In genomic region chr2:217610411-217610814, GRCh38 we compare ENCODE assay signal across 8 cellular contexts.
DNase-seq lines count a peak whose midpoint lies in the region; ATAC-seq, FAIRE-seq and TF ChIP-seq lines count a peak whose summit lies in the region.

No MANE protein-coding gene starts in this region.

- POLR2A ChIA-PET in T-cell (lab: Charles Lee), result no interaction called here

- no peaks in the 10 kb centered on the region for H3K9me3 Mint-ChIP-seq in T-cell

- H3K9me3 ChIP-seq in esophagus muscularis mucosa, result no peaks in the 10 kb centered on the region

- H3K27me3 Mint-ChIP-seq in T-cell, result peaks cover 0 to 2% of the 10 kb centered on the region in 2 donors

- peak; percentile 94 for FAIRE-seq in bronchial epithelial cell (lab: Jason Lieb, UNC)

- H3K27me3 ChIP-seq in bronchial epithelial cell (ENCODE audit: control insufficient read depth, insufficient read depth, low read length) (peaks cover 5% of the 10 kb centered on the region), esophagus muscularis mucosa (no peaks in the 10 kb centered on the region)

- no peak overlapping the region for H3K27ac ChIP-seq in esophagus muscularis mucosa (replicated peaks in 1 of 4)

- TF ChIP-seq EP300 in esophagus muscularis mucosa (IDR thresholded peaks at IDR 0.05), result no peak

- 67% methylated on average over 6 of the region's 6 CpGs for WGBS in esophagus muscularis mucosa

- H3K4me3 Mint-ChIP-seq in T-cell, result peak overlapping the region; percentile 0 to 55 (median 11)

- no peak for TF ChIP-seq CTCF in bronchial epithelial cell (IDR thresholded peaks at IDR 0.05; ENCODE audit: insufficient read depth, low read length, severe bottlenecking)
- no peak for TF ChIP-seq CTCF in esophagus muscularis mucosa (IDR thresholded peaks at IDR 0.05)

- H3K4me3 ChIP-seq in bronchial epithelial cell (ENCODE audit: low read depth, low read length) (no peak overlapping the region), esophagus muscularis mucosa (no peak overlapping the region)

- H3K36me3 Mint-ChIP-seq in T-cell, result no peaks in the 10 kb centered on the region

- TF ChIP-seq POLR2A in esophagus muscularis mucosa (IDR thresholded peaks at IDR 0.05; ENCODE audit: low read depth), result no peak

- peaks cover 52 to 57% (median 53%) of the 10 kb centered on the region in 3 donors for H3K4me1 Mint-ChIP-seq in T-cell

- peak overlapping the region; percentile 90 to 97 for H3K27ac Mint-ChIP-seq in T-cell

- ATAC-seq in GM21825 (IDR thresholded peaks at IDR 0.05; ENCODE audit: unreplicated experiment) (peak; percentile 50), T-cell (replicated peaks in 1 of 4) (peak; percentile 77 to 89 (median 88)), GM21367 (IDR thresholded peaks at IDR 0.05; ENCODE audit: unreplicated experiment) (no peak)

- H3K4me1 ChIP-seq in esophagus muscularis mucosa, result peaks cover 0 to 6% (median under 1%) of the 10 kb centered on the region in 4 donors

- DNase-seq in T-cell (peak in 32 of 34 experiments; percentile 3 to 54 (median 28)), bronchial epithelial cell (ENCODE audit: low read depth) (peak; percentile 25), esophagus muscularis mucosa (ENCODE audit: extremely low spot score) (no peak), retina (no peak), Ammon's horn (ENCODE audit: low spot score) (no peak)
- DNase-seq in stimulated activated CD8-positive, alpha-beta memory T cell treated with anti-CD3 and anti-CD28 coated beads, Interleukin-7, amount 100 ng/mL, for 24 hours (ENCODE audit: low read depth), result peak; percentile 7

- CTCF ChIA-PET in T-cell (lab: Charles Lee), result interaction anchor here in 1 of 2 donors (0.6 kb wide), 1 partner anchor 40 kb away, joined by 3 read pairs; no protein-coding TSS in a partner anchor

- intact Hi-C loops in esophagus muscularis mucosa (cut with DNase I), result no loop called here

- no peaks in the 10 kb centered on the region for H3K36me3 ChIP-seq in bronchial epithelial cell (ENCODE audit: control insufficient read depth, insufficient read depth, low read length)
- no peaks in the 10 kb centered on the region for H3K36me3 ChIP-seq in esophagus muscularis mucosa

Comparison
In these comparisons a context has a peak if more than half of its experiments do, and no peak if none do; other contexts are left out.
1. DNase-seq: peak in T-cell (32 of 34), bronchial epithelial cell (single experiment) and stimulated activated CD8-positive, alpha-beta memory T cell treated with anti-CD3 and anti-CD28 coated beads, Interleukin-7, amount 100 ng/mL, for 24 hours (single experiment); none in esophagus muscularis mucosa (single experiment), retina (single experiment) and Ammon's horn (single experiment).